21 cellular contexts compared by ENCODE assay signal in the genomic region with DNA sequence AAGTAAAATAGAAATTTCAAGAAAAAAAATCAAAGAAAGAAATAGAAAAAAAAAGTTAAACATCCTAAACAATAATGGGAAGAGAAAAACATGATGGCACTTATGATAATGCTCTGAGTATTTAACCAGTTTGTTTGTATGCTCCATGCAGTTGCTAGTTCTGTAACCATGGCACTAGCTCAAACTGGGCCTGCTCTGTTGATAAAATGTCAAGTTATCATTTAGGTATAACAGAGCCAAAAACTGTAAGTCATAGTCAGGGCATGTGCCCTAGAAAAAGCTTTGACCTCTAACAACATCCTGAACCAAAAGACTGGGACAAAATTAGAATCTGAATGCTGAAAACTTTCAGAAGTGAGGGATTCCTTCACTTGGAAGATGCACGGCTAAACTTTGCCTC.
"Had no signal": no experiment of that assay in that cellular context is flagged by ENCODE, and none has a peak within 500 bp of the region (broad histone marks: within the 10 kb centered on the region; RNA-seq: fewer than 3 reads in every experiment).

No MANE protein-coding gene starts in this region.

- H3K36me3 ChIP-seq: adrenal gland, breast epithelium, tibial artery had no signal

- ATAC-seq: activated CD4-positive, alpha-beta T cell treated with anti-CD3 and anti-CD28 coated beads for 36 hours; esophagus mucosa; left ventricle myocardium superior; mucosa of descending colon; naive thymus-derived CD4-positive, alpha-beta T cell had no signal

- DNase-seq: activated CD4-positive, alpha-beta T cell treated with anti-CD3 and anti-CD28 coated beads for 36 hours; activated CD4-positive, alpha-beta T cell treated with anti-CD3 and anti-CD28 coated beads, Interleukin-2, amount 50 U/mL, for 4 hours; activated CD8-positive, alpha-beta memory T cell treated with anti-CD3 and anti-CD28 coated beads for 24 hours; activated CD8-positive, alpha-beta memory T cell treated with anti-CD3 and anti-CD28 coated beads, Interleukin-2, amount 50 U/mL, for 4 hours; activated naive CD4-positive, alpha-beta T cell; activated T-cell treated with anti-CD3 and anti-CD28 coated beads, Interleukin-2, amount 50 U/mL, for 24 hours; effector memory CD4-positive, alpha-beta T cell; immature natural killer cell; left ventricle myocardium superior; mucosa of descending colon; naive thymus-derived CD4-positive, alpha-beta T cell; retina; stimulated activated CD4-positive, alpha-beta T cell treated with anti-CD3 and anti-CD28 coated beads, Interleukin-12 subunit alpha, Interleukin-12 subunit beta, amount 100 ng/mL, for 4 hours; stimulated activated CD4-positive, alpha-beta T cell treated with anti-CD3 and anti-CD28 coated beads, Interleukin-4, amount 100 ng/mL, for 4 hours; substantia nigra; T-helper 9 cell; tibial artery had no signal

- H3K27me3 ChIP-seq: adrenal gland, breast epithelium, hepatocyte, tibial artery had no signal

- H2AFZ ChIP-seq: hepatocyte had no signal

- H3K4me2 ChIP-seq: hepatocyte had no signal

- H3K27ac ChIP-seq: adrenal gland, breast epithelium, hepatocyte, tibial artery had no signal

- H3K4me3 ChIP-seq: adrenal gland, breast epithelium, hepatocyte, mucosa of descending colon, tibial artery had no signal

- H3K79me2 ChIP-seq: hepatocyte had no signal

- H3K4me1 ChIP-seq: adrenal gland, breast epithelium, tibial artery had no signal

- H3K9me3 ChIP-seq: adrenal gland, breast epithelium, mucosa of descending colon, tibial artery had no signal
